Comparison of ENCODE assay signal across 13 cellular contexts in genomic region chr9:93908591-93909241, GRCh38. TPM values are rescaled to one million over a fixed set of nuclear protein-coding genes. Genes with fewer than 3 reads are reported as not detected.
DNase-seq lines count a peak whose midpoint lies in the region; ATAC-seq and TF ChIP-seq lines count a peak whose summit lies in the region.
"Had no signal": no experiment of that assay in that cellular context is flagged by ENCODE, and none has a peak within 500 bp of the region (broad histone marks: within the 10 kb centered on the region; RNA-seq: fewer than 3 reads in every experiment).

No MANE protein-coding gene starts in this region.

- H3K27me3 ChIP-seq in GM06990 (replicated peaks; ENCODE audit: control insufficient read depth, insufficient read depth, low read length) = no peaks in the 10 kb centered on the region; the same call in 1 of the 2 replicates
- H3K27me3 ChIP-seq in left lung = peaks cover 0 to 73% of the 10 kb centered on the region in 2 donors

- H3K4me3 ChIP-seq in GM06990 (replicated peaks; ENCODE audit: low read depth, low read length) (no peak overlapping the region), left lung (no peak overlapping the region)
- H3K4me3 ChIP-seq: prostate gland had no signal

- ATAC-seq in left lung = no peak

- no peaks in the 10 kb centered on the region for H3K9me3 ChIP-seq in left lung
- H3K9me3 ChIP-seq: prostate gland had no signal

- no peaks in the 10 kb centered on the region for H3K36me3 ChIP-seq in GM06990 (ENCODE audit: control insufficient read depth, insufficient read depth, low read length)
- no peaks in the 10 kb centered on the region for H3K36me3 ChIP-seq in left lung
- H3K36me3 ChIP-seq: prostate gland had no signal

- intact Hi-C loops in left lung (cut with DNase I) = no loop called here

- peak; percentile 17 for DNase-seq in COR-L47 (lab: John Stamatoyannopoulos, UW)
- DNase-seq in GM06990 (ENCODE audit: extremely low read depth, insufficient read length) = no peak
- peak; percentile 70 for DNase-seq in NCI-H345 (lab: John Stamatoyannopoulos, UW)
- peak; percentile 18 to 61 for DNase-seq in left lung
- DNase-seq in SW 1271 (lab: John Stamatoyannopoulos, UW) = no peak
- no peak for DNase-seq in NCI-H1694 treated with DMSO at 0.1 percent for 48 hours (lab: John Stamatoyannopoulos, UW)
- no peak for DNase-seq in iPS-NIHi7 (ENCODE audit: extremely low spot score)
- no peak for DNase-seq in NCI-H1048 (lab: John Stamatoyannopoulos, UW)
- DNase-seq: hypothalamus, mesendoderm, substantia nigra had no signal

- TF ChIP-seq CTCF in GM06990 (IDR thresholded peaks at IDR 0.05; ENCODE audit: insufficient read depth, low read length, poor library complexity, severe bottlenecking) (peak; percentile 30), left lung (IDR thresholded peaks at IDR 0.05) (no peak)

- no peaks in the 10 kb centered on the region for H3K4me1 ChIP-seq in left lung

- H3K27ac ChIP-seq in left lung = no peak overlapping the region
- H3K27ac ChIP-seq: prostate gland, RWPE1 had no signal

RNA-seq across cellular contexts. Expression of gene BARX1, which starts 46.4 kb away (rescaled TPM):
- not detected for total RNA-seq in left lung

Comparison
In these comparisons a context has a peak if more than half of its experiments do, and no peak if none do; other contexts are left out.
1. DNase-seq: peak in COR-L47 (single experiment), NCI-H345 (single experiment) and left lung (2 of 2); none in GM06990 (single experiment), SW 1271 (0 of 2), NCI-H1694 treated with DMSO at 0.1 percent for 48 hours (single experiment), iPS-NIHi7 (single experiment) and NCI-H1048 (single experiment).